In genomic region chr12:104358353-104359003, GRCh38 we compare ENCODE assay signal across 8 cellular contexts. TPM values are rescaled to one million over a fixed set of nuclear protein-coding genes. Genes with fewer than 3 reads are reported as not detected.
DNase-seq lines count a peak whose midpoint lies in the region; ATAC-seq and TF ChIP-seq lines count a peak whose summit lies in the region.

No MANE protein-coding gene starts in this region.

- H3K4me1 ChIP-seq in neural progenitor cell (no peaks in the 10 kb centered on the region), testis (no peaks in the 10 kb centered on the region)

- no peaks in the 10 kb centered on the region for H3K79me2 ChIP-seq in neural progenitor cell (ENCODE audit: low read depth)

- H3K27me3 Mint-ChIP-seq in neural progenitor cell (ENCODE audit: insufficient read depth, low read depth): peaks cover 8% of the 10 kb centered on the region

- peak; percentile 79 for DNase-seq in GM13976 (ENCODE audit: low spot score)
- DNase-seq in NOMO-1 treated with DMSO at 0.1 percent for 48 hours (lab: John Stamatoyannopoulos, UW; ENCODE audit: unreplicated experiment): peak; percentile 88
- DNase-seq in activated CD8-positive, alpha-beta memory T cell treated with anti-CD3 and anti-CD28 coated beads, Interleukin-2, amount 50 U/mL, for 24 hours (ENCODE audit: extremely low read depth): peak; percentile 25
- DNase-seq in neural progenitor cell (ENCODE audit: low spot score): peak; percentile 66
- DNase-seq in testis: peak; percentile 74

- ATAC-seq in HG03066 (IDR thresholded peaks at IDR 0.05; ENCODE audit: low read depth, unreplicated experiment): peak; percentile 90
- ATAC-seq in esophagus mucosa: peak; percentile 85

- H3F3A ChIP-seq in neural progenitor cell (ENCODE audit: low read depth): no peaks in the 10 kb centered on the region

- no peak overlapping the region for H3K4me3 Mint-ChIP-seq in neural progenitor cell

- peak; percentile 89 for TF ChIP-seq CTCF in 22Rv1 (IDR thresholded peaks at IDR 0.05)
- peak; percentile 83 for TF ChIP-seq CTCF in GM13976 (IDR thresholded peaks at IDR 0.05; ENCODE audit: borderline replicate concordance, control extremely low read depth, extremely low read depth, insufficient read depth, missing control alignments)
- TF ChIP-seq CTCF in neural progenitor cell (IDR thresholded peaks at IDR 0.05): peak; percentile 83
- TF ChIP-seq CTCF in testis (IDR thresholded peaks at IDR 0.05): peak; percentile 80 to 86 (median 81)

- TF ChIP-seq POLR2A in testis (IDR thresholded peaks at IDR 0.05): no peak

- peaks cover 4% of the 10 kb centered on the region for H3K36me3 Mint-ChIP-seq in neural progenitor cell

- 75 to 89% methylated on average over 5 of the region's 5 CpGs for WGBS in testis, 2 donors

- H3K9me3 ChIP-seq in neural progenitor cell (ENCODE audit: low read depth) (no peaks in the 10 kb centered on the region), testis (no peaks in the 10 kb centered on the region)

- intact Hi-C loops in testis (cut with DNase I; ENCODE audit: low total_unique reads): loop anchor here (10.0 kb wide), 1 partner anchor 154 kb away; no protein-coding TSS in a partner anchor

- no peak overlapping the region for H3K27ac ChIP-seq in 22Rv1
- H3K27ac ChIP-seq in neural progenitor cell: no peak overlapping the region
- no peak overlapping the region for H3K27ac ChIP-seq in testis

- H3K4me2 ChIP-seq in neural progenitor cell: no peak overlapping the region

- no peak overlapping the region for H3K9ac ChIP-seq in neural progenitor cell

- no peaks in the 10 kb centered on the region for H3K36me3 ChIP-seq in neural progenitor cell
- H3K36me3 ChIP-seq in testis (ENCODE audit: low read depth, missing control alignments): no peaks in the 10 kb centered on the region

- H3K27me3 ChIP-seq in neural progenitor cell (no peaks in the 10 kb centered on the region), testis (no peaks in the 10 kb centered on the region)

- H3K4me1 Mint-ChIP-seq in neural progenitor cell: no peaks in the 10 kb centered on the region

- in situ Hi-C loops in GM13976 (cut with MboI; ENCODE audit: low sequenced_read_pairs, unreplicated experiment): no loop called here

- no peak overlapping the region for H3K27ac Mint-ChIP-seq in neural progenitor cell

- peaks cover 8% of the 10 kb centered on the region for H3K9me3 Mint-ChIP-seq in neural progenitor cell

- no peaks in the 10 kb centered on the region for H4K20me1 ChIP-seq in neural progenitor cell (ENCODE audit: low read depth)

- no peak overlapping the region for H3K4me3 ChIP-seq in neural progenitor cell
- no peak overlapping the region for H3K4me3 ChIP-seq in testis

- no peak overlapping the region for H2AFZ ChIP-seq in neural progenitor cell (replicated peaks)

RNA-seq across cellular contexts. Expression of gene EID3, which starts 54.9 kb away (rescaled TPM):
- total RNA-seq in esophagus mucosa: 0.76 TPM
- 4.3 and 8.0 TPM in 2 replicates for total RNA-seq in neural progenitor cell (ENCODE audit: low replicate concordance)
- 10 to 100 TPM; 59.3 to 63.0 TPM for total RNA-seq in testis
- 139 TPM for polyA plus RNA-seq in testis (ENCODE audit: insufficient read depth, low read depth, low replicate concordance)

Comparison
In these comparisons a context has a peak if more than half of its experiments do, and no peak if none do; other contexts are left out.
1. DNase-seq: peak in every context shown above with its lines; median percentile 88 in NOMO-1 treated with DMSO at 0.1 percent for 48 hours; 79 in GM13976; 74 in testis; 66 in neural progenitor cell; 25 in activated CD8-positive, alpha-beta memory T cell treated with anti-CD3 and anti-CD28 coated beads, Interleukin-2, amount 50 U/mL, for 24 hours.